ENCODE assay signal across 8 cellular contexts in genomic region chr1:10694633-10695627, GRCh38.
DNase-seq lines count a peak whose midpoint lies in the region; ATAC-seq and TF ChIP-seq lines count a peak whose summit lies in the region.

No MANE protein-coding gene starts in this region.

- DNase-seq in CD1c-positive myeloid dendritic cell (ENCODE audit: extremely low spot score) (peak; percentile 90), KG1 (lab: John Stamatoyannopoulos, UW) (peak; percentile 6), RWPE1 (ENCODE audit: low spot score) (peak; percentile 95), fibroblast of peridontal ligament (ENCODE audit: extremely low read depth) (peak; percentile 61)
- peak; percentile 76 for DNase-seq in activated T-helper 2 cell treated with anti-CD3 and anti-CD28 coated beads, Interferon-gamma antibody, Interleukin-2, Interleukin-4, amounts not matched to agents 10 μg/mL and 5 μg/mL and 100 μg/mL, durations not matched to agents 14 hours and 24 hours and 36 hours (ENCODE audit: low spot score)
- DNase-seq in naive thymus-derived CD8-positive, alpha-beta T cell = peak; percentile 61 to 83 (median 69)
- DNase-seq in stimulated activated effector memory CD8-positive, alpha-beta T cell treated with anti-CD3 and anti-CD28 coated beads, Interleukin-12 subunit alpha, Interleukin-12 subunit beta, amount 100 ng/mL, for 72 hours (ENCODE audit: low spot score in 2 of 2) = peak; percentile 63 to 85

- no peaks in the 10 kb centered on the region for H3K36me3 Mint-ChIP-seq in activated T-helper 2 cell treated with anti-CD3 and anti-CD28 coated beads, Interferon-gamma antibody, Interleukin-2, Interleukin-4, amounts not matched to agents 10 μg/mL and 5 μg/mL and 100 μg/mL, durations not matched to agents 14 hours and 24 hours and 36 hours (ENCODE audit: low read depth)
- H3K36me3 Mint-ChIP-seq in naive thymus-derived CD8-positive, alpha-beta T cell = no peaks in the 10 kb centered on the region
- peaks cover 7% of the 10 kb centered on the region for H3K36me3 Mint-ChIP-seq in stimulated activated effector memory CD8-positive, alpha-beta T cell treated with anti-CD3 and anti-CD28 coated beads, Interleukin-12 subunit alpha, Interleukin-12 subunit beta, amount 100 ng/mL, for 72 hours

- TF ChIP-seq CTCF in RWPE1 (conservative IDR thresholded peaks at IDR 0.05; ENCODE audit: low read depth) = no peak

- intact Hi-C loops in activated T-helper 2 cell treated with anti-CD3 and anti-CD28 coated beads, Interferon-gamma antibody, Interleukin-2, Interleukin-4, amounts not matched to agents 10 μg/mL and 5 μg/mL and 100 μg/mL, durations not matched to agents 14 hours and 24 hours and 36 hours (cut with micrococcal nuclease) = loop anchor here (5.0 to 10.0 kb wide), 3 partner anchors 97 to 870 kb away; partner anchors contain the start of gene CLSTN1

- POLR2A ChIA-PET in RWPE1 (lab: Yijun Ruan, JAX; ENCODE audit: low non-redundant PET) = no interaction called here
- POLR2A ChIA-PET in naive thymus-derived CD8-positive, alpha-beta T cell (lab: Charles Lee) = no interaction called here

- ATAC-seq in GM21381 (IDR thresholded peaks at IDR 0.05; ENCODE audit: unreplicated experiment) = peak; percentile 52
- peak; percentile 62 to 64 for ATAC-seq in naive thymus-derived CD8-positive, alpha-beta T cell
- ATAC-seq in stimulated activated effector memory CD8-positive, alpha-beta T cell treated with anti-CD3 and anti-CD28 coated beads, Interleukin-12 subunit alpha, Interleukin-12 subunit beta, amount 100 ng/mL, for 72 hours = peak; percentile 68

- H3K27me3 Mint-ChIP-seq in activated T-helper 2 cell treated with anti-CD3 and anti-CD28 coated beads, Interferon-gamma antibody, Interleukin-2, Interleukin-4, amounts not matched to agents 10 μg/mL and 5 μg/mL and 100 μg/mL, durations not matched to agents 14 hours and 24 hours and 36 hours (ENCODE audit: low read depth) = peaks cover 15% of the 10 kb centered on the region
- no peaks in the 10 kb centered on the region for H3K27me3 Mint-ChIP-seq in naive thymus-derived CD8-positive, alpha-beta T cell

- H3K4me1 Mint-ChIP-seq in activated T-helper 2 cell treated with anti-CD3 and anti-CD28 coated beads, Interferon-gamma antibody, Interleukin-2, Interleukin-4, amounts not matched to agents 10 μg/mL and 5 μg/mL and 100 μg/mL, durations not matched to agents 14 hours and 24 hours and 36 hours (ENCODE audit: low read depth) = peaks cover 31% of the 10 kb centered on the region
- H3K4me1 Mint-ChIP-seq in naive thymus-derived CD8-positive, alpha-beta T cell = peaks cover 8 to 17% (median 16%) of the 10 kb centered on the region in 4 donors
- peaks cover 58% of the 10 kb centered on the region for H3K4me1 Mint-ChIP-seq in stimulated activated effector memory CD8-positive, alpha-beta T cell treated with anti-CD3 and anti-CD28 coated beads, Interleukin-12 subunit alpha, Interleukin-12 subunit beta, amount 100 ng/mL, for 72 hours

- H3K27ac ChIP-seq in RWPE1 = peak overlapping the region; percentile 83

- no peak overlapping the region for H3K27ac Mint-ChIP-seq in activated T-helper 2 cell treated with anti-CD3 and anti-CD28 coated beads, Interferon-gamma antibody, Interleukin-2, Interleukin-4, amounts not matched to agents 10 μg/mL and 5 μg/mL and 100 μg/mL, durations not matched to agents 14 hours and 24 hours and 36 hours
- H3K27ac Mint-ChIP-seq in naive thymus-derived CD8-positive, alpha-beta T cell = peak overlapping the region in 9 of 10 donors; percentile 21 to 90 (median 80)
- H3K27ac Mint-ChIP-seq in stimulated activated effector memory CD8-positive, alpha-beta T cell treated with anti-CD3 and anti-CD28 coated beads, Interleukin-12 subunit alpha, Interleukin-12 subunit beta, amount 100 ng/mL, for 72 hours = peak overlapping the region; percentile 80

- H3K4me3 Mint-ChIP-seq in activated T-helper 2 cell treated with anti-CD3 and anti-CD28 coated beads, Interferon-gamma antibody, Interleukin-2, Interleukin-4, amounts not matched to agents 10 μg/mL and 5 μg/mL and 100 μg/mL, durations not matched to agents 14 hours and 24 hours and 36 hours (ENCODE audit: low read depth) = peak overlapping the region; percentile 71
- H3K4me3 Mint-ChIP-seq in naive thymus-derived CD8-positive, alpha-beta T cell = peak overlapping the region; percentile 77 to 94 (median 84)
- peak overlapping the region; percentile 75 for H3K4me3 Mint-ChIP-seq in stimulated activated effector memory CD8-positive, alpha-beta T cell treated with anti-CD3 and anti-CD28 coated beads, Interleukin-12 subunit alpha, Interleukin-12 subunit beta, amount 100 ng/mL, for 72 hours

- CTCF ChIA-PET in RWPE1 (lab: Yijun Ruan, JAX) = no interaction called here

- H3K9me3 Mint-ChIP-seq in activated T-helper 2 cell treated with anti-CD3 and anti-CD28 coated beads, Interferon-gamma antibody, Interleukin-2, Interleukin-4, amounts not matched to agents 10 μg/mL and 5 μg/mL and 100 μg/mL, durations not matched to agents 14 hours and 24 hours and 36 hours = no peaks in the 10 kb centered on the region
- H3K9me3 Mint-ChIP-seq in naive thymus-derived CD8-positive, alpha-beta T cell = no peaks in the 10 kb centered on the region
- H3K9me3 Mint-ChIP-seq in stimulated activated effector memory CD8-positive, alpha-beta T cell treated with anti-CD3 and anti-CD28 coated beads, Interleukin-12 subunit alpha, Interleukin-12 subunit beta, amount 100 ng/mL, for 72 hours = no peaks in the 10 kb centered on the region

Comparison
In these comparisons a context has a peak if more than half of its experiments do, and no peak if none do; other contexts are left out.
1. Peak in every context shown above with its lines: DNase-seq, ATAC-seq and H3K27ac ChIP-seq.
2. DNase-seq: peak in every context shown above with its lines; median percentile 95 in RWPE1; 90 in CD1c-positive myeloid dendritic cell; 76 in activated T-helper 2 cell treated with anti-CD3 and anti-CD28 coated beads, Interferon-gamma antibody, Interleukin-2, Interleukin-4, amounts not matched to agents 10 μg/mL and 5 μg/mL and 100 μg/mL, durations not matched to agents 14 hours and 24 hours and 36 hours; 74 in stimulated activated effector memory CD8-positive, alpha-beta T cell treated with anti-CD3 and anti-CD28 coated beads, Interleukin-12 subunit alpha, Interleukin-12 subunit beta, amount 100 ng/mL, for 72 hours; 69 in naive thymus-derived CD8-positive, alpha-beta T cell; 61 in fibroblast of peridontal ligament; 6 in KG1.